Comparison of ENCODE assay signal across 1 cellular context in genomic region chr6:112156694-112157093, GRCh38.
TF ChIP-seq lines count a peak whose summit lies in the region.

No MANE protein-coding gene starts in this region.

TF ChIP-seq in GM23338, 12 proteins besides CTCF, POLR2A, EP300 and RAD21 (continued from another document):
- TF ChIP-seq NANOG (IDR thresholded peaks at IDR 0.05; ENCODE audit: borderline replicate concordance), result no peak
- TF ChIP-seq JUNB (IDR thresholded peaks at IDR 0.05; ENCODE audit: unreplicated experiment), result no peak
- TF ChIP-seq ZNF462 (CRISPR knock-in tag; IDR thresholded peaks at IDR 0.05), result no peak
- no peak for TF ChIP-seq ETS1 (IDR thresholded peaks at IDR 0.05)
- no peak for TF ChIP-seq POLR2AphosphoS5 (IDR thresholded peaks at IDR 0.05; ENCODE audit: low read depth)
- no peak for TF ChIP-seq EZH2 (IDR thresholded peaks at IDR 0.05; ENCODE audit: low read depth, unreplicated experiment)
